8 cellular contexts compared by ENCODE assay signal in genomic region chr3:179148446-179149238, GRCh38. TPM values are rescaled to one million over a fixed set of nuclear protein-coding genes. Genes with fewer than 3 reads are reported as not detected.
A peak's percentile ranks its signal among the peaks of the same experiment; 100 is the strongest.
DNase-seq lines count a peak whose midpoint lies in the region; ATAC-seq and TF ChIP-seq lines count a peak whose summit lies in the region.

No MANE protein-coding gene starts in this region.

- peaks cover 16% of the 10 kb centered on the region for H3K27me3 Mint-ChIP-seq in endothelial cell (ENCODE audit: unreplicated experiment)

- DNase-seq in A172 (ENCODE audit: low spot score): peak; percentile 40
- DNase-seq in NCI-H69 (lab: John Stamatoyannopoulos, UW): peak; percentile 85
- peak; percentile 6 for DNase-seq in activated CD8-positive, alpha-beta memory T cell treated with anti-CD3 and anti-CD28 coated beads, Interleukin-2, amount 50 U/mL, for 24 hours (ENCODE audit: extremely low read depth)
- DNase-seq in endothelial cell (ENCODE audit: low spot score): peak; percentile 52
- DNase-seq in midbrain (lab: John Stamatoyannopoulos, UW): peak; percentile 56
- peak; percentile 31 for DNase-seq in stimulated activated CD8-positive, alpha-beta memory T cell treated with anti-CD3 and anti-CD28 coated beads, Interleukin-2, amount 100 ng/mL, for 1 hour (ENCODE audit: low read depth in 2 of 2)

- ATAC-seq in GM18519 (IDR thresholded peaks at IDR 0.05; ENCODE audit: low FRiP score, unreplicated experiment) (peak; percentile 13), HG03039 (IDR thresholded peaks at IDR 0.05; ENCODE audit: unreplicated experiment) (peak; percentile 24)

- H3K4me3 Mint-ChIP-seq in endothelial cell (ENCODE audit: unreplicated experiment): peak overlapping the region; percentile 98

- H3K36me3 Mint-ChIP-seq in endothelial cell (ENCODE audit: low read depth, unreplicated experiment): peaks cover 4% of the 10 kb centered on the region

- H3K27ac Mint-ChIP-seq in endothelial cell (ENCODE audit: unreplicated experiment): peak overlapping the region; percentile 93

- H3K4me1 Mint-ChIP-seq in endothelial cell (ENCODE audit: unreplicated experiment): peaks cover 34% of the 10 kb centered on the region

- TF ChIP-seq CTCF in endothelial cell (IDR thresholded peaks at IDR 0.05; ENCODE audit: unreplicated experiment): no peak

- H3K9me3 Mint-ChIP-seq in endothelial cell (ENCODE audit: unreplicated experiment): no peaks in the 10 kb centered on the region

RNA-seq across cellular contexts. Expression of gene PIK3CA, which starts 0.5 kb away (rescaled TPM):
- 18.9 and 23.1 TPM in 2 replicates for total RNA-seq in A172 (2014; rRNA removed; shearing (Covaris generic))
- 26.7 TPM for total RNA-seq in endothelial cell (ENCODE audit: unreplicated experiment)

Comparison
In these comparisons a context has a peak if more than half of its experiments do, and no peak if none do; other contexts are left out.
1. Peak in every context shown above with its lines: DNase-seq and ATAC-seq.
2. DNase-seq: peak in every context shown above with its lines; median percentile 85 in NCI-H69; 56 in midbrain; 52 in endothelial cell; 40 in A172; 31 in stimulated activated CD8-positive, alpha-beta memory T cell treated with anti-CD3 and anti-CD28 coated beads, Interleukin-2, amount 100 ng/mL, for 1 hour; 6 in activated CD8-positive, alpha-beta memory T cell treated with anti-CD3 and anti-CD28 coated beads, Interleukin-2, amount 50 U/mL, for 24 hours.